Comparison of ENCODE assay signal across 1 cellular context in genomic region chr1:21659099-21659923, GRCh38.
TF ChIP-seq lines count a peak whose summit lies in the region.

No MANE protein-coding gene starts in this region.

TF ChIP-seq in K562, 482 proteins besides CTCF, POLR2A, EP300 and RAD21 (continued from another document and continues in another):
- TF ChIP-seq HINFP (tag; conservative IDR thresholded peaks at IDR 0.05; ENCODE audit: low read depth): peak; percentile 100
- no peak for TF ChIP-seq MXD1 (CRISPR knock-in tag; IDR thresholded peaks at IDR 0.05; ENCODE audit: borderline replicate concordance, poor library complexity, severe bottlenecking)
- peak; percentile 98 for TF ChIP-seq KLF1 (tag; IDR thresholded peaks at IDR 0.05)
- TF ChIP-seq E2F4 (CRISPR knock-in tag; IDR thresholded peaks at IDR 0.05; ENCODE audit: low read depth): peak; percentile 75; the same call in 1 of the 2 replicates
- no peak for TF ChIP-seq CHD7 (IDR thresholded peaks at IDR 0.05; ENCODE audit: low read depth, low read length)
- TF ChIP-seq SRSF1 (IDR thresholded peaks at IDR 0.05; ENCODE audit: low read depth, low read length): no peak
- no peak; the same call in 1 of the 2 replicates for TF ChIP-seq ZNF274 (IDR thresholded peaks at IDR 0.05; ENCODE audit: borderline replicate concordance, low read depth, low read length)
- peak in 1 of 2 experiments; percentile 86; a peak in 1 of 4 replicates for TF ChIP-seq KDM4B (IDR thresholded peaks at IDR 0.05; ENCODE audit: borderline replicate concordance in 2 of 2, low read depth in 1 of 2)
- no peak for TF ChIP-seq BRCA1 (IDR thresholded peaks at IDR 0.05)
- TF ChIP-seq BRCA1 (CRISPR knock-in tag; IDR thresholded peaks at IDR 0.05): peak; percentile 78; the same call in 1 of the 2 replicates
- TF ChIP-seq CC2D1A (IDR thresholded peaks at IDR 0.05): peak; percentile 100
- peak; percentile 54 for TF ChIP-seq L3MBTL2 (IDR thresholded peaks at IDR 0.05)
- peak in 1 of 2 experiments; percentile 98 for TF ChIP-seq AFF1 (IDR thresholded peaks at IDR 0.05; ENCODE audit: low read depth in 1 of 2, partially characterized antibody in 2 of 2)
- TF ChIP-seq HOMEZ (CRISPR knock-in tag; IDR thresholded peaks at IDR 0.05): 0 out of 2 replicates have a peak, but pooled peaks have one; percentile 68
- no peak for TF ChIP-seq ZKSCAN3 (CRISPR knock-in tag; IDR thresholded peaks at IDR 0.05)
- peak; percentile 67; the same call in 1 of the 2 replicates for TF ChIP-seq ADNP (tag; IDR thresholded peaks at IDR 0.05)
- 0 out of 2 replicates have a peak, but pooled peaks have one; percentile 36 for TF ChIP-seq THRB (CRISPR knock-in tag; conservative IDR thresholded peaks at IDR 0.05)
- TF ChIP-seq SMAD1 (IDR thresholded peaks at IDR 0.05; ENCODE audit: low read depth, low read length, partially characterized antibody): no peak
- TF ChIP-seq LCOR (CRISPR knock-in tag; IDR thresholded peaks at IDR 0.05): peak; percentile 99
- TF ChIP-seq GTF2F1 (IDR thresholded peaks at IDR 0.05; ENCODE audit: low read depth, low read length): no peak
- peak; percentile 95 for TF ChIP-seq ZBTB43 (CRISPR knock-in tag; IDR thresholded peaks at IDR 0.05)
- TF ChIP-seq TEAD1 (CRISPR knock-in tag; IDR thresholded peaks at IDR 0.05): peak; percentile 69 to 98; a peak in 3 of 4 replicates
- peak; percentile 51; the same call in 1 of the 2 replicates for TF ChIP-seq HCFC1 (IDR thresholded peaks at IDR 0.05; ENCODE audit: low read depth, low read length)
- TF ChIP-seq PHF20 (IDR thresholded peaks at IDR 0.05; ENCODE audit: partially characterized antibody): peak; percentile 45
- peak; percentile 86 for TF ChIP-seq ETV5 (CRISPR knock-in tag; IDR thresholded peaks at IDR 0.05; ENCODE audit: low read depth)
- peak; percentile 92 for TF ChIP-seq ZNF197 (CRISPR knock-in tag; IDR thresholded peaks at IDR 0.05; ENCODE audit: low read depth)
- no peak for TF ChIP-seq TAF9B (IDR thresholded peaks at IDR 0.05; ENCODE audit: partially characterized antibody)
- TF ChIP-seq ZNF184 (CRISPR knock-in tag; IDR thresholded peaks at IDR 0.05): no peak
- TF ChIP-seq RBM15 (IDR thresholded peaks at IDR 0.05; ENCODE audit: insufficient read depth, low read length): no peak
- TF ChIP-seq SNAPC5 (CRISPR knock-in tag; IDR thresholded peaks at IDR 0.05): no peak
- TF ChIP-seq PTRF (tag; IDR thresholded peaks at IDR 0.05): no peak
- 0 out of 2 replicates have a peak, but pooled peaks have one; percentile 53 for TF ChIP-seq JUN (IDR thresholded peaks at IDR 0.05; ENCODE audit: borderline replicate concordance, low read depth, low read length)
- peak; percentile 96 for TF ChIP-seq JUN (CRISPR knock-in tag; IDR thresholded peaks at IDR 0.05; ENCODE audit: borderline replicate concordance)
- peak in 1 of 2 experiments; percentile 51; a peak in 2 of 4 replicates for TF ChIP-seq ETV6 (IDR thresholded peaks at IDR 0.05; ENCODE audit: borderline replicate concordance in 1 of 2, low read depth in 2 of 2, low read length in 1 of 2)
- peak; percentile 94; the same call in 1 of the 2 replicates for TF ChIP-seq ETV6 (CRISPR knock-in tag; IDR thresholded peaks at IDR 0.05; ENCODE audit: borderline replicate concordance)
- peak; percentile 70 for TF ChIP-seq RBM39 (optimal IDR thresholded peaks at IDR 0.05; ENCODE audit: low read depth, low read length)
